ENCODE assay signal across 22 cellular contexts in the genomic region with DNA sequence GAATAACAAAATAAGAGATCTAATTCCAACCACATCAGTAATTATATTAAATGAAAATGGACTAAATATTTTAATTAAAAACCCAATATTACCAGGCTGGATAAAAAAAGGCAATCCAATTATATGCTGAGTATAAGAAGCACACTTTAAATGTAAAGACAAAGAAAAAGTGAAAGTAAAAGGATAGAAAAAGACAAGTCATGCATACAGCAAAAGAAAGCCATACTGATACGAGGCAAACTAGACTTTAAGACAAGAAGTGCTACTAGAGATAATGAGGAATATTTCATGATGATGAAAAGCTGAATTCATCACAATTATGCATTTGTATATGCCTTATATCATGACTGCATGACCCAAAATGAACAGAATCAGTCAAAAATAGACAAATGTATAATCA.
DNase-seq lines count a peak whose midpoint lies in the region; ATAC-seq and TF ChIP-seq lines count a peak whose summit lies in the region.
"Had no signal": no experiment of that assay in that cellular context is flagged by ENCODE, and none has a peak within 500 bp of the region (broad histone marks: within the 10 kb centered on the region; RNA-seq: fewer than 3 reads in every experiment).

No MANE protein-coding gene starts in this region.

- H3K27me3 Mint-ChIP-seq in T-helper 2 cell treated with Interferon-gamma antibody and Interleukin-4, amounts not matched to agents 5 μg/mL and 100 μg/mL, for 36 hours (ENCODE audit: low read depth): no peaks in the 10 kb centered on the region
- H3K27me3 Mint-ChIP-seq in endodermal cell (ENCODE audit: insufficient read depth): no peaks in the 10 kb centered on the region
- H3K27me3 Mint-ChIP-seq: activated naive CD4-positive, alpha-beta T cell treated with anti-CD3 and anti-CD28 coated beads, Interleukin-2, amount 10 ng/mL, durations not matched to agents 7 days and 5 days; central memory CD8-positive, alpha-beta T cell; memory B cell had no signal

- H3K36me3 ChIP-seq in endodermal cell (ENCODE audit: control insufficient read depth, insufficient read depth, low read length): no peaks in the 10 kb centered on the region
- no peaks in the 10 kb centered on the region for H3K36me3 ChIP-seq in left ventricle myocardium inferior
- H3K36me3 ChIP-seq: ascending aorta, BLaER1, ovary had no signal

- H3K27ac Mint-ChIP-seq in T-helper 2 cell treated with Interferon-gamma antibody and Interleukin-4, amounts not matched to agents 5 μg/mL and 100 μg/mL, for 36 hours: no peak overlapping the region
- no peak overlapping the region for H3K27ac Mint-ChIP-seq in endodermal cell
- H3K27ac Mint-ChIP-seq: activated naive CD4-positive, alpha-beta T cell treated with anti-CD3 and anti-CD28 coated beads, Interleukin-2, amount 10 ng/mL, durations not matched to agents 7 days and 5 days; activated T-cell treated with anti-CD3 and anti-CD28 coated beads, Interleukin-2, amount 50 U/mL, for 72 hours; memory B cell had no signal

- no peak overlapping the region for H3K27ac ChIP-seq in endodermal cell (ENCODE audit: low read depth, low read length)
- H3K27ac ChIP-seq in left ventricle myocardium inferior (replicated peaks): no peak overlapping the region
- H3K27ac ChIP-seq: ascending aorta, BLaER1, ovary had no signal

- intact Hi-C loops in sciatic nerve (cut with DNase I): no loop called here
- intact Hi-C loops in left ventricle myocardium inferior (cut with micrococcal nuclease): no loop called here

- no peaks in the 10 kb centered on the region for H3K4me1 Mint-ChIP-seq in T-helper 2 cell treated with Interferon-gamma antibody and Interleukin-4, amounts not matched to agents 5 μg/mL and 100 μg/mL, for 36 hours (ENCODE audit: low read depth)
- peaks cover 10% of the 10 kb centered on the region for H3K4me1 Mint-ChIP-seq in endodermal cell
- H3K4me1 Mint-ChIP-seq: activated naive CD4-positive, alpha-beta T cell treated with anti-CD3 and anti-CD28 coated beads, Interleukin-2, amount 10 ng/mL, durations not matched to agents 7 days and 5 days; central memory CD8-positive, alpha-beta T cell; memory B cell had no signal

- peak overlapping the region; percentile 23 for H3K4me3 Mint-ChIP-seq in T-helper 2 cell treated with Interferon-gamma antibody and Interleukin-4, amounts not matched to agents 5 μg/mL and 100 μg/mL, for 36 hours
- no peak overlapping the region for H3K4me3 Mint-ChIP-seq in endodermal cell
- H3K4me3 Mint-ChIP-seq: activated naive CD4-positive, alpha-beta T cell treated with anti-CD3 and anti-CD28 coated beads, Interleukin-2, amount 10 ng/mL, durations not matched to agents 7 days and 5 days; central memory CD8-positive, alpha-beta T cell; memory B cell had no signal

- H3K36me3 Mint-ChIP-seq in T-helper 2 cell treated with Interferon-gamma antibody and Interleukin-4, amounts not matched to agents 5 μg/mL and 100 μg/mL, for 36 hours (ENCODE audit: low read depth): no peaks in the 10 kb centered on the region
- peaks cover 2% of the 10 kb centered on the region for H3K36me3 Mint-ChIP-seq in endodermal cell (ENCODE audit: low read depth)
- H3K36me3 Mint-ChIP-seq: activated naive CD4-positive, alpha-beta T cell treated with anti-CD3 and anti-CD28 coated beads, Interleukin-2, amount 10 ng/mL, durations not matched to agents 7 days and 5 days; memory B cell had no signal

- H3K9me3 ChIP-seq in endodermal cell (ENCODE audit: control insufficient read depth, low read length) (no peaks in the 10 kb centered on the region), left ventricle myocardium inferior (replicated peaks) (no peaks in the 10 kb centered on the region)
- H3K9me3 ChIP-seq: ascending aorta, BLaER1, ovary had no signal

- H3K4me1 ChIP-seq in endodermal cell (ENCODE audit: control insufficient read depth, insufficient read depth, low read length) (no peaks in the 10 kb centered on the region), left ventricle myocardium inferior (no peaks in the 10 kb centered on the region)
- H3K4me1 ChIP-seq: ascending aorta, BLaER1 had no signal

- peak; percentile 54 for ATAC-seq in GM18868 (IDR thresholded peaks at IDR 0.05; ENCODE audit: unreplicated experiment)
- peak; percentile 81 for ATAC-seq in HG03064 (IDR thresholded peaks at IDR 0.05; ENCODE audit: low read depth, unreplicated experiment)
- no peak for ATAC-seq in sciatic nerve
- ATAC-seq: activated T-cell treated with anti-CD3 and anti-CD28 coated beads, Interleukin-2, amount 50 U/mL, for 72 hours; right cardiac atrium; Right ventricle myocardium inferior had no signal

- H3K9me3 Mint-ChIP-seq in T-helper 2 cell treated with Interferon-gamma antibody and Interleukin-4, amounts not matched to agents 5 μg/mL and 100 μg/mL, for 36 hours: peaks cover 7% of the 10 kb centered on the region
- peaks cover 3% of the 10 kb centered on the region for H3K9me3 Mint-ChIP-seq in endodermal cell

- in situ Hi-C loops in ACHN (cut with HindIII; ENCODE audit: low pct_ligation_motif_present, low pct_unique_long_range_greater_than_20kb, low sequenced_read_pairs): no loop called here

- DNase-seq in ACHN (peak; percentile 12), sciatic nerve (ENCODE audit: low spot score) (no peak), endodermal cell (no peak), NCI-H146 (lab: John Stamatoyannopoulos, UW) (no peak), left ventricle myocardium inferior (no peak)
- DNase-seq in T-helper 2 cell treated with Interferon-gamma antibody and Interleukin-4, amounts not matched to agents 5 μg/mL and 100 μg/mL, for 36 hours (ENCODE audit: low spot score): no peak
- DNase-seq: activated CD4-positive, alpha-beta T cell treated with anti-CD3 and anti-CD28 coated beads for 1 hour; activated naive CD4-positive, alpha-beta T cell treated with anti-CD3 and anti-CD28 coated beads, Interleukin-2, amount 10 ng/mL, durations not matched to agents 7 days and 5 days; activated T-cell treated with anti-CD3 and anti-CD28 coated beads, Interleukin-2, amount 50 U/mL, for 72 hours; Calu3; NCI-H1417 treated with DMSO at 0.1 percent for 48 hours; NCI-H748 treated with DMSO at 0.1 percent for 48 hours; ovary; right cardiac atrium; stimulated activated CD8-positive, alpha-beta memory T cell treated with anti-CD3 and anti-CD28 coated beads, Interleukin-4, amount 100 ng/mL, for 48 hours had no signal

- no peak for TF ChIP-seq CTCF in endodermal cell (conservative IDR thresholded peaks at IDR 0.05)
- no peak for TF ChIP-seq CTCF in left ventricle myocardium inferior (IDR thresholded peaks at IDR 0.05; ENCODE audit: borderline replicate concordance)

- H3K4me3 ChIP-seq in endodermal cell (ENCODE audit: low read length) (no peak overlapping the region), left ventricle myocardium inferior (no peak overlapping the region)
- H3K4me3 ChIP-seq: ascending aorta, BLaER1, ovary had no signal

- 95 to 100% methylated on average over 1 of the region's 1 CpG for WGBS in endodermal cell (ENCODE audit: insufficient coverage in 1 of 2, insufficient read length in 1 of 2), 2 experiments

- H3K9ac ChIP-seq in endodermal cell (ENCODE audit: extremely low read depth, low read length, poor library complexity, severe bottlenecking): no peak overlapping the region
- H3K9ac ChIP-seq: BLaER1 had no signal

- H3K27me3 ChIP-seq in endodermal cell (ENCODE audit: control insufficient read depth, insufficient read depth, low read length, poor library complexity, severe bottlenecking) (no peaks in the 10 kb centered on the region), left ventricle myocardium inferior (ENCODE audit: low read depth) (no peaks in the 10 kb centered on the region)
- H3K27me3 ChIP-seq: ascending aorta, BLaER1, ovary had no signal
